ENCODE assay signal across 22 cellular contexts in genomic region chr7:149680316-149681025, GRCh38.
"Had no signal": no experiment of that assay in that cellular context is flagged by ENCODE, and none has a peak within 500 bp of the region (broad histone marks: within the 10 kb centered on the region; RNA-seq: fewer than 3 reads in every experiment).

No MANE protein-coding gene starts in this region.

- H3K4me3 Mint-ChIP-seq: activated naive CD4-positive, alpha-beta T cell treated with anti-CD3 and anti-CD28 coated beads, Interleukin-2, amount 50 U/mL, for 24 hours; natural killer cell treated with Interleukin-12 subunit alpha and Interleukin-12 subunit beta and Interleukin-15 and Interleukin-18, amount 100 ng/mL, for 72 hours had no signal

- FAIRE-seq: endometrium, urothelium cell line had no signal

- H3K27ac Mint-ChIP-seq: activated naive CD4-positive, alpha-beta T cell treated with anti-CD3 and anti-CD28 coated beads, Interleukin-2, amount 50 U/mL, for 24 hours; natural killer cell treated with Interleukin-12 subunit alpha and Interleukin-12 subunit beta and Interleukin-15 and Interleukin-18, amount 100 ng/mL, for 72 hours had no signal

- H3K36me3 ChIP-seq: adrenal gland, colonic mucosa, lower lobe of right lung, neutrophil, tibial nerve, WERI-Rb-1 had no signal

- H3K9me3 ChIP-seq: adrenal gland, colonic mucosa, lower lobe of right lung, neutrophil had no signal

- H3K9me3 Mint-ChIP-seq: natural killer cell treated with Interleukin-12 subunit alpha and Interleukin-12 subunit beta and Interleukin-15 and Interleukin-18, amount 100 ng/mL, for 72 hours had no signal

- ATAC-seq: left colon; lower lobe of right lung; natural killer cell treated with Interleukin-12 subunit alpha and Interleukin-12 subunit beta and Interleukin-15 and Interleukin-18, amount 100 ng/mL, for 72 hours had no signal

- DNase-seq: activated CD4-positive, alpha-beta T cell treated with anti-CD3 and anti-CD28 coated beads for 1 hour; activated CD4-positive, alpha-beta T cell treated with anti-CD3 and anti-CD28 coated beads, Interleukin-2, amount 50 U/mL, for 4 hours; activated gamma-delta T cell; adrenal gland; colonic mucosa; erythroblast; islet precursor cell; left colon; lower lobe of right lung; stimulated activated naive CD4-positive, alpha-beta T cell; substantia nigra; SW 1271; T-helper 2 cell; WERI-Rb-1 had no signal

- H2AFZ ChIP-seq: hepatocyte, parathyroid adenoma had no signal

- H3K27ac ChIP-seq: adrenal gland, colonic mucosa, hepatocyte, lower lobe of right lung, neutrophil, parathyroid adenoma, tibial nerve, WERI-Rb-1 had no signal

- H3K4me3 ChIP-seq: adrenal gland, colonic mucosa, hepatocyte, lower lobe of right lung, tibial nerve had no signal

- H3K4me1 Mint-ChIP-seq: activated naive CD4-positive, alpha-beta T cell treated with anti-CD3 and anti-CD28 coated beads, Interleukin-2, amount 50 U/mL, for 24 hours had no signal

- H3K9ac ChIP-seq: parathyroid adenoma had no signal

- H3K4me2 ChIP-seq: hepatocyte had no signal

- H3K4me1 ChIP-seq: colonic mucosa, lower lobe of right lung, parathyroid adenoma had no signal

- H3K79me2 ChIP-seq: hepatocyte, parathyroid adenoma had no signal

- H3K27me3 ChIP-seq: colonic mucosa, hepatocyte, neutrophil, tibial nerve had no signal
